In genomic region chr16:30903002-30903401, GRCh38 we compare ENCODE assay signal across 9 cellular contexts. TPM values are rescaled to one million over a fixed set of nuclear protein-coding genes. Genes with fewer than 3 reads are reported as not detected.
A peak's percentile ranks its signal among the peaks of the same experiment; 100 is the strongest.
DNase-seq lines count a peak whose midpoint lies in the region; ATAC-seq and TF ChIP-seq lines count a peak whose summit lies in the region.
"Had no signal": no experiment of that assay in that cellular context is flagged by ENCODE, and none has a peak within 500 bp of the region (broad histone marks: within the 10 kb centered on the region; RNA-seq: fewer than 3 reads in every experiment).

No MANE protein-coding gene starts in this region.

- no peak overlapping the region for H3K18ac ChIP-seq in mesenchymal stem cell (ENCODE audit: low read depth in 1 of 2, low read length in 2 of 2)

- no peak for TF ChIP-seq EP300 in transverse colon (IDR thresholded peaks at IDR 0.05; ENCODE audit: low read depth)

- peak; percentile 15 to 16 for ATAC-seq in activated naive CD4-positive, alpha-beta T cell treated with anti-CD3 and anti-CD28 coated beads, Interleukin-2, amount 50 U/mL, for 72 hours
- ATAC-seq in GM18517 (IDR thresholded peaks at IDR 0.05; ENCODE audit: unreplicated experiment) (no peak), GM21528 (IDR thresholded peaks at IDR 0.05; ENCODE audit: low FRiP score, unreplicated experiment) (no peak)

- no peak overlapping the region for H2BK5ac ChIP-seq in mesenchymal stem cell (ENCODE audit: low read depth, low read length, poor library complexity, severe bottlenecking)

- WGBS in mesenchymal stem cell = 90% methylated on average over 4 of the region's 4 CpGs
- 80 to 83% methylated on average over 1 to 4 of the region's 4 CpGs for WGBS in transverse colon (ENCODE audit: low coverage in 1 of 2), 2 donors

- peaks cover 5% of the 10 kb centered on the region for H3K79me1 ChIP-seq in mesenchymal stem cell (replicated peaks; ENCODE audit: low read length, poor library complexity, severe bottlenecking)

- peaks cover 3 to 5% of the 10 kb centered on the region in 2 donors for H3K9me3 Mint-ChIP-seq in activated naive CD4-positive, alpha-beta T cell treated with anti-CD3 and anti-CD28 coated beads, Interleukin-2, amount 50 U/mL, for 72 hours

- H3K4me1 ChIP-seq in mesenchymal stem cell (ENCODE audit: control insufficient read depth, insufficient read depth, low read depth, low read length) (peaks cover 3% of the 10 kb centered on the region), transverse colon (peaks cover 0 to 30% (median 11%) of the 10 kb centered on the region in 4 donors)

- no peak overlapping the region for H2AFZ ChIP-seq in mesenchymal stem cell (ENCODE audit: low read depth, low read length)

- H3K23ac ChIP-seq in mesenchymal stem cell (ENCODE audit: low read length in 2 of 2) = no peak overlapping the region

- in situ Hi-C loops in transverse colon (cut with MboI; ENCODE audit: low pct_ligation_motif_present in 1 of 4, low pct_unique_long_range_greater_than_20kb in 1 of 4, low sequenced_read_pairs in 3 of 4) = no loop called here

- peak overlapping the region; percentile 60 for H4K91ac ChIP-seq in mesenchymal stem cell (ENCODE audit: low read length)

- H3K4me2 ChIP-seq in mesenchymal stem cell (ENCODE audit: low read length, poor library complexity, severe bottlenecking) = no peak overlapping the region

- H3K36me3 ChIP-seq in mesenchymal stem cell (ENCODE audit: control insufficient read depth in 1 of 2, insufficient read depth in 2 of 2, low read depth in 1 of 2, low read length in 2 of 2) (peaks cover 3 to 7% of the 10 kb centered on the region in 2 experiments), transverse colon (no peaks in the 10 kb centered on the region)

- peak; percentile 33 for DNase-seq in activated T-cell treated with anti-CD3 and anti-CD28 coated beads, Interleukin-2, amount 50 U/mL, for 1 hour
- DNase-seq in activated T-cell treated with anti-CD3 and anti-CD28 coated beads for 4 hours = no peak
- DNase-seq in activated naive CD4-positive, alpha-beta T cell treated with anti-CD3 and anti-CD28 coated beads, Interleukin-2, amount 50 U/mL, for 72 hours (ENCODE audit: low spot score in 2 of 2) = no peak
- DNase-seq in mesenchymal stem cell = no peak
- no peak for DNase-seq in transverse colon
- no peak for DNase-seq in NCI-H187 (lab: John Stamatoyannopoulos, UW)
- DNase-seq: cortex of kidney had no signal

- peak overlapping the region in 1 of 2 experiments; percentile 1 for H3K4ac ChIP-seq in mesenchymal stem cell (ENCODE audit: low read depth in 1 of 2, low read length in 2 of 2)

- H3K36me3 Mint-ChIP-seq in activated naive CD4-positive, alpha-beta T cell treated with anti-CD3 and anti-CD28 coated beads, Interleukin-2, amount 50 U/mL, for 72 hours = peaks cover 5 to 8% of the 10 kb centered on the region in 2 donors

- no peak overlapping the region for H3K14ac ChIP-seq in mesenchymal stem cell (ENCODE audit: low read length in 2 of 2)

- no peak for TF ChIP-seq POLR2A in transverse colon (IDR thresholded peaks at IDR 0.05)

- no peaks in the 10 kb centered on the region for H3K9me3 ChIP-seq in mesenchymal stem cell (ENCODE audit: control insufficient read depth, low read length)
- H3K9me3 ChIP-seq in transverse colon = no peaks in the 10 kb centered on the region

- peak overlapping the region; percentile 84 for H4K8ac ChIP-seq in mesenchymal stem cell (ENCODE audit: low read length)

- H2BK120ac ChIP-seq in mesenchymal stem cell (ENCODE audit: low read depth, low read length) = peak overlapping the region; percentile 2

- no peak overlapping the region for H2BK15ac ChIP-seq in mesenchymal stem cell (ENCODE audit: low read depth, poor library complexity, severe bottlenecking)

- H2BK12ac ChIP-seq in mesenchymal stem cell (ENCODE audit: low read length in 2 of 2) = peak overlapping the region in 1 of 2 experiments; percentile 61

- H3K27ac ChIP-seq in mesenchymal stem cell (ENCODE audit: low read length, poor library complexity, severe bottlenecking) (no peak overlapping the region), transverse colon (peak overlapping the region; percentile 90 to 96 (median 95))

- H3K27me3 ChIP-seq in mesenchymal stem cell (ENCODE audit: control insufficient read depth in 1 of 2, insufficient read depth in 1 of 2, low read length in 2 of 2) = no peaks in the 10 kb centered on the region
- H3K27me3 ChIP-seq in transverse colon = no peaks in the 10 kb centered on the region

- H2AK5ac ChIP-seq in mesenchymal stem cell (ENCODE audit: low read length, severe bottlenecking) = peak overlapping the region; percentile 53

- H3K27ac Mint-ChIP-seq in activated naive CD4-positive, alpha-beta T cell treated with anti-CD3 and anti-CD28 coated beads, Interleukin-2, amount 50 U/mL, for 72 hours = peak overlapping the region; percentile 92 to 99

- no peak for TF ChIP-seq CTCF in transverse colon (IDR thresholded peaks at IDR 0.05)

- peak overlapping the region; percentile 88 for H3K9ac ChIP-seq in mesenchymal stem cell (ENCODE audit: low read length)

- intact Hi-C loops in transverse colon (cut with DNase I; ENCODE audit: low total_unique reads) = loop anchor here (5.0 kb wide), 1 partner anchor 56 kb away; no protein-coding TSS in a partner anchor

- H3K4me3 ChIP-seq in mesenchymal stem cell (ENCODE audit: insufficient read depth in 1 of 2, low read depth in 1 of 2, low read length in 2 of 2) (peak overlapping the region in 1 of 2 experiments; percentile 78), transverse colon (peak overlapping the region in 1 of 4 donors; percentile 73)

RNA-seq across cellular contexts. Expression of gene CTF1, which starts 6.6 kb away (rescaled TPM):
- under 1 TPM; 0.29 to 0.96 TPM for total RNA-seq in activated naive CD4-positive, alpha-beta T cell treated with anti-CD3 and anti-CD28 coated beads, Interleukin-2, amount 50 U/mL, for 72 hours
- polyA plus RNA-seq in mesenchymal stem cell (2013, experiment 1 of 2) = 6.7 TPM
- 7.0 TPM for polyA plus RNA-seq in mesenchymal stem cell (2013, experiment 2 of 2)
- under 1 TPM in 2 of 4 donors, not detected in 2; 0.82 to 0.95 TPM for total RNA-seq in transverse colon

RNA-seq across cellular contexts. Expression of gene BCL7C, which starts 9.1 kb away (rescaled TPM):
- 10 to 100 TPM; 27.3 to 45.9 TPM for total RNA-seq in activated naive CD4-positive, alpha-beta T cell treated with anti-CD3 and anti-CD28 coated beads, Interleukin-2, amount 50 U/mL, for 72 hours
- polyA plus RNA-seq in mesenchymal stem cell (2013, experiment 1 of 2) = 34.4 TPM
- 34.2 TPM for polyA plus RNA-seq in mesenchymal stem cell (2013, experiment 2 of 2)
- 10 to 100 TPM; 13.8 to 57.3 (median 24.0) TPM for total RNA-seq in transverse colon

RNA-seq across cellular contexts. Expression of gene FBXL19, which starts 20.4 kb away (rescaled TPM):
- total RNA-seq in activated naive CD4-positive, alpha-beta T cell treated with anti-CD3 and anti-CD28 coated beads, Interleukin-2, amount 50 U/mL, for 72 hours = 10 to 100 TPM; 24.4 to 36.4 TPM
- polyA plus RNA-seq in mesenchymal stem cell (2013, experiment 1 of 2) = 21.4 TPM
- 20.2 TPM for polyA plus RNA-seq in mesenchymal stem cell (2013, experiment 2 of 2)
- 10 to 100 TPM; 19.3 to 45.3 (median 20.3) TPM for total RNA-seq in transverse colon

RNA-seq across cellular contexts. Expression of gene ORAI3, which starts 45.9 kb away (rescaled TPM):
- 10 to 100 TPM in 1 of 2 donors, 1 to 10 TPM in 1; 7.3 to 17.1 TPM for total RNA-seq in activated naive CD4-positive, alpha-beta T cell treated with anti-CD3 and anti-CD28 coated beads, Interleukin-2, amount 50 U/mL, for 72 hours
- polyA plus RNA-seq in mesenchymal stem cell (2013, experiment 1 of 2) = 63.4 TPM
- polyA plus RNA-seq in mesenchymal stem cell (2013, experiment 2 of 2) = 64.8 TPM
- total RNA-seq in transverse colon = 10 to 100 TPM; 24.8 to 45.6 (median 31.3) TPM

RNA-seq across cellular contexts. Expression of gene SETD1A, which starts 54.6 kb away (rescaled TPM):
- 10 to 100 TPM; 24.5 to 34.1 TPM for total RNA-seq in activated naive CD4-positive, alpha-beta T cell treated with anti-CD3 and anti-CD28 coated beads, Interleukin-2, amount 50 U/mL, for 72 hours
- polyA plus RNA-seq in mesenchymal stem cell (2013, experiment 1 of 2) = 11.7 TPM
- 10.9 TPM for polyA plus RNA-seq in mesenchymal stem cell (2013, experiment 2 of 2)
- 10 to 100 TPM in 3 of 4 donors, 1 to 10 TPM in 1; 5.3 to 37.0 (median 10.8) TPM for total RNA-seq in transverse colon

Comparison
In these comparisons a context has a peak if more than half of its experiments do, and no peak if none do; other contexts are left out.
1. ATAC-seq: peak in activated naive CD4-positive, alpha-beta T cell treated with anti-CD3 and anti-CD28 coated beads, Interleukin-2, amount 50 U/mL, for 72 hours (2 of 2); none in GM18517 (single experiment) and GM21528 (single experiment).